Comparison of ENCODE assay signal across 8 cellular contexts in genomic region chr2:118032169-118033013, GRCh38. TPM values are rescaled to one million over a fixed set of nuclear protein-coding genes. Genes with fewer than 3 reads are reported as not detected.
DNase-seq lines count a peak whose midpoint lies in the region; ATAC-seq and TF ChIP-seq lines count a peak whose summit lies in the region.

No MANE protein-coding gene starts in this region.

- H3K4me1 ChIP-seq in esophagus squamous epithelium: no peaks in the 10 kb centered on the region
- no peaks in the 10 kb centered on the region for H3K4me1 ChIP-seq in osteoblast (ENCODE audit: insufficient read depth, low read length)

- TF ChIP-seq CTCF in GM13976 (IDR thresholded peaks at IDR 0.05; ENCODE audit: borderline replicate concordance, control extremely low read depth, extremely low read depth, insufficient read depth, missing control alignments) (peak; percentile 74), NB4 (IDR thresholded peaks at IDR 0.05; ENCODE audit: low read depth, low read length) (peak; percentile 81), esophagus squamous epithelium (IDR thresholded peaks at IDR 0.05) (peak; percentile 44 to 71 (median 54)), osteoblast (IDR thresholded peaks at IDR 0.05; ENCODE audit: extremely low read depth, low read depth, low read length) (peak; percentile 76)

- H4K20me1 ChIP-seq in osteoblast (ENCODE audit: insufficient read depth, low read length): no peaks in the 10 kb centered on the region

- H3K27me3 Mint-ChIP-seq in activated CD4-positive, alpha-beta T cell treated with anti-CD3 and anti-CD28 coated beads, Interleukin-2, amount 10 ng/mL, durations not matched to agents 7 days and 5 days: peaks cover 40% of the 10 kb centered on the region

- WGBS in esophagus squamous epithelium, 2 donors: 27 to 37% methylated on average over 4 of the region's 4 CpGs

- intact Hi-C loops in esophagus squamous epithelium (cut with DNase I): no loop called here

- peaks cover 0 to 12% (median 0%) of the 10 kb centered on the region in 3 donors for H3K9me3 ChIP-seq in esophagus squamous epithelium
- no peaks in the 10 kb centered on the region for H3K9me3 ChIP-seq in osteoblast (ENCODE audit: low read depth, low read length)

- no peak overlapping the region for H3K4me3 Mint-ChIP-seq in activated CD4-positive, alpha-beta T cell treated with anti-CD3 and anti-CD28 coated beads, Interleukin-2, amount 10 ng/mL, durations not matched to agents 7 days and 5 days

- CTCF ChIA-PET in activated CD4-positive, alpha-beta T cell treated with anti-CD3 and anti-CD28 coated beads, Interleukin-2, amount 10 ng/mL, durations not matched to agents 7 days and 5 days (lab: Charles Lee): interaction anchor here (0.7 to 2.1 kb wide), 10 partner anchors 9 to 267 kb away, joined by 3 to 8 read pairs (median 4); partner anchors contain the start of genes CCDC93 and INSIG2

- no peak overlapping the region for H3K27ac Mint-ChIP-seq in activated CD4-positive, alpha-beta T cell treated with anti-CD3 and anti-CD28 coated beads, Interleukin-2, amount 10 ng/mL, durations not matched to agents 7 days and 5 days

- no peaks in the 10 kb centered on the region for H3K4me1 Mint-ChIP-seq in activated CD4-positive, alpha-beta T cell treated with anti-CD3 and anti-CD28 coated beads, Interleukin-2, amount 10 ng/mL, durations not matched to agents 7 days and 5 days

- H3K4me3 ChIP-seq in NB4 (ENCODE audit: low read depth, low read length) (no peak overlapping the region), esophagus squamous epithelium (no peak overlapping the region), osteoblast (ENCODE audit: insufficient read depth, low read length) (no peak overlapping the region)

- POLR2A ChIA-PET in activated CD4-positive, alpha-beta T cell treated with anti-CD3 and anti-CD28 coated beads, Interleukin-2, amount 10 ng/mL, durations not matched to agents 7 days and 5 days (lab: Charles Lee): no interaction called here

- H3K4me2 ChIP-seq in osteoblast (ENCODE audit: insufficient read depth, low read length): no peak overlapping the region

- no peaks in the 10 kb centered on the region for H3K79me2 ChIP-seq in osteoblast (ENCODE audit: insufficient read depth, low read length)

- H3K27me3 ChIP-seq in esophagus squamous epithelium (peaks cover 0 to 53% (median 0%) of the 10 kb centered on the region in 4 donors), osteoblast (ENCODE audit: insufficient read depth, low read length) (peaks cover 10% of the 10 kb centered on the region)

- H2AFZ ChIP-seq in osteoblast (ENCODE audit: low read length): no peak overlapping the region

- DNase-seq in AG20443 (ENCODE audit: low spot score): peak; percentile 60
- peak; percentile 46 for DNase-seq in GM13976 (ENCODE audit: low spot score)
- peak; percentile 45 for DNase-seq in NB4 (ENCODE audit: low read depth)
- peak; percentile 61 for DNase-seq in activated CD4-positive, alpha-beta T cell treated with anti-CD3 and anti-CD28 coated beads, Interleukin-2, amount 10 ng/mL, durations not matched to agents 7 days and 5 days
- DNase-seq in esophagus squamous epithelium (lab: John Stamatoyannopoulos, UW): no peak
- DNase-seq in osteoblast (ENCODE audit: insufficient read length, low spot score, missing footprints): peak; percentile 26
- DNase-seq in epidermal melanocyte (ENCODE audit: insufficient read length, low spot score): no peak

- ATAC-seq in HG02678 (IDR thresholded peaks at IDR 0.05; ENCODE audit: unreplicated experiment): peak; percentile 90

- H3K36me3 ChIP-seq in esophagus squamous epithelium (no peaks in the 10 kb centered on the region), osteoblast (ENCODE audit: insufficient read depth, low read length) (no peaks in the 10 kb centered on the region)

- H3K27ac ChIP-seq in esophagus squamous epithelium: no peak overlapping the region
- no peak overlapping the region for H3K27ac ChIP-seq in osteoblast (ENCODE audit: low read depth, low read length)

- H3K9me3 Mint-ChIP-seq in activated CD4-positive, alpha-beta T cell treated with anti-CD3 and anti-CD28 coated beads, Interleukin-2, amount 10 ng/mL, durations not matched to agents 7 days and 5 days: peaks cover 6% of the 10 kb centered on the region

- in situ Hi-C loops in GM13976 (cut with MboI; ENCODE audit: low sequenced_read_pairs, unreplicated experiment): loop anchor here (25.0 kb wide), 1 partner anchor 830 kb away; no protein-coding TSS in a partner anchor

- H3K36me3 Mint-ChIP-seq in activated CD4-positive, alpha-beta T cell treated with anti-CD3 and anti-CD28 coated beads, Interleukin-2, amount 10 ng/mL, durations not matched to agents 7 days and 5 days (ENCODE audit: low read depth): peaks cover 5% of the 10 kb centered on the region

- TF ChIP-seq POLR2A in NB4 (IDR thresholded peaks at IDR 0.05; ENCODE audit: extremely low read depth, insufficient read length) (no peak), esophagus squamous epithelium (IDR thresholded peaks at IDR 0.05) (no peak)

RNA-seq across cellular contexts. Expression of gene CCDC93, which starts 18.5 kb away (rescaled TPM):
- total RNA-seq in activated CD4-positive, alpha-beta T cell treated with anti-CD3 and anti-CD28 coated beads, Interleukin-2, amount 10 ng/mL, durations not matched to agents 7 days and 5 days: 10 to 100 TPM; 35.5 to 39.1 TPM
- 10 to 100 TPM; 10.6 to 20.4 (median 17.2) TPM for total RNA-seq in esophagus squamous epithelium
- 40.5 and 47.7 TPM in 2 replicates for total RNA-seq in osteoblast

RNA-seq across cellular contexts. Expression of gene INSIG2, which starts 55.9 kb away (rescaled TPM):
- 10 to 100 TPM; 18.4 to 25.4 TPM for total RNA-seq in activated CD4-positive, alpha-beta T cell treated with anti-CD3 and anti-CD28 coated beads, Interleukin-2, amount 10 ng/mL, durations not matched to agents 7 days and 5 days
- total RNA-seq in esophagus squamous epithelium: 10 to 100 TPM in 1 of 4 donors, 1 to 10 TPM in 3; 2.5 to 10.1 (median 6.5) TPM
- 20.6 and 22.1 TPM in 2 replicates for total RNA-seq in osteoblast

Comparison
In these comparisons a context has a peak if more than half of its experiments do, and no peak if none do; other contexts are left out.
1. DNase-seq: peak in AG20443 (single experiment), GM13976 (single experiment), NB4 (single experiment), activated CD4-positive, alpha-beta T cell treated with anti-CD3 and anti-CD28 coated beads, Interleukin-2, amount 10 ng/mL, durations not matched to agents 7 days and 5 days (single experiment) and osteoblast (single experiment); none in esophagus squamous epithelium (single experiment) and epidermal melanocyte (single experiment).
2. Peak in every context shown above with its lines, with median percentiles within 50 percentile points of each other: CTCF ChIP-seq.